In genomic region chr5:55104036-55104767, GRCh38 we compare ENCODE assay signal across 1 cellular context.
TF ChIP-seq lines count a peak whose summit lies in the region.

No MANE protein-coding gene starts in this region.

TF ChIP-seq in SK-N-SH, 30 proteins besides CTCF, POLR2A, EP300 and RAD21:
- no peak for TF ChIP-seq MXI1 (IDR thresholded peaks at IDR 0.05; ENCODE audit: low read depth, low read length)
- no peak for TF ChIP-seq SIN3A (IDR thresholded peaks at IDR 0.05; ENCODE audit: borderline replicate concordance, low read depth, low read length)
- no peak for TF ChIP-seq TAF1 (IDR thresholded peaks at IDR 0.05; ENCODE audit: borderline replicate concordance, low read depth, low read length)
- no peak for TF ChIP-seq SMC3 (IDR thresholded peaks at IDR 0.05; ENCODE audit: low read depth, low read length)
- TF ChIP-seq, protein P1, sequence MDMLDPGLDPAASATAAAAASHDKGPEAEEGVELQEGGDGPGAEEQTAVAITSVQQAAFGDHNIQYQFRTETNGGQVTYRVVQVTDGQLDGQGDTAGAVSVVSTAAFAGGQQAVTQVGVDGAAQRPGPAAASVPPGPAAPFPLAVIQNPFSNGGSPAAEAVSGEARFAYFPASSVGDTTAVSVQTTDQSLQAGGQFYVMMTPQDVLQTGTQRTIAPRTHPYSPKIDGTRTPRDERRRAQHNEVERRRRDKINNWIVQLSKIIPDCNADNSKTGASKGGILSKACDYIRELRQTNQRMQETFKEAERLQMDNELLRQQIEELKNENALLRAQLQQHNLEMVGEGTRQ (IDR thresholded peaks at IDR 0.05; ENCODE audit: borderline replicate concordance, low read depth, low read length), result no peak
- no peak for TF ChIP-seq RXRA (IDR thresholded peaks at IDR 0.05; ENCODE audit: borderline replicate concordance, low read depth)
- TF ChIP-seq CHD2 (IDR thresholded peaks at IDR 0.05; ENCODE audit: low read length, partially characterized antibody), result no peak
- no peak for TF ChIP-seq GATA2 (CRISPR knock-in tag; IDR thresholded peaks at IDR 0.05)
- TF ChIP-seq RFX5 (IDR thresholded peaks at IDR 0.05; ENCODE audit: low read length), result no peak
- TF ChIP-seq FOXJ3 (CRISPR knock-in tag; IDR thresholded peaks at IDR 0.05), result no peak
- no peak for TF ChIP-seq JUND (IDR thresholded peaks at IDR 0.05)
- TF ChIP-seq FOSL2 (IDR thresholded peaks at IDR 0.05; ENCODE audit: borderline replicate concordance, low read depth), result no peak
- no peak for TF ChIP-seq NFIC (IDR thresholded peaks at IDR 0.05; ENCODE audit: borderline replicate concordance)
